2 cellular contexts compared by ENCODE assay signal in genomic region chr1:152743371-152744145, GRCh38.
TF ChIP-seq lines count a peak whose summit lies in the region.

No MANE protein-coding gene starts in this region.

TF ChIP-seq in GM23338, 12 proteins besides CTCF, POLR2A, EP300 and RAD21:
- TF ChIP-seq ZNF114 (CRISPR knock-in tag; IDR thresholded peaks at IDR 0.05) = no peak
- TF ChIP-seq ETS1 (IDR thresholded peaks at IDR 0.05) = no peak
- TF ChIP-seq EZH2phosphoT487 (IDR thresholded peaks at IDR 0.05; ENCODE audit: unreplicated experiment) = no peak
- no peak for TF ChIP-seq NANOG (IDR thresholded peaks at IDR 0.05; ENCODE audit: borderline replicate concordance)

TF ChIP-seq in IMR-90, 13 proteins besides CTCF, POLR2A, EP300 and RAD21:
- no peak for TF ChIP-seq SMC3 (IDR thresholded peaks at IDR 0.05; ENCODE audit: low read depth, low read length)
- no peak for TF ChIP-seq MXI1 (IDR thresholded peaks at IDR 0.05; ENCODE audit: borderline replicate concordance, low read depth, low read length)
- TF ChIP-seq NFE2L2 (IDR thresholded peaks at IDR 0.05; ENCODE audit: low read depth, low read length) = no peak
- no peak for TF ChIP-seq USF2 (IDR thresholded peaks at IDR 0.05; ENCODE audit: low read depth, low read length)
- no peak for TF ChIP-seq BHLHE40 (IDR thresholded peaks at IDR 0.05; ENCODE audit: low read depth, low read length)
- no peak for TF ChIP-seq RCOR1 (IDR thresholded peaks at IDR 0.05; ENCODE audit: insufficient replicate concordance, low read length)
- no peak for TF ChIP-seq CHD1 (IDR thresholded peaks at IDR 0.05; ENCODE audit: low read depth, low read length)
- TF ChIP-seq FOS (IDR thresholded peaks at IDR 0.05; ENCODE audit: low read depth, low read length) = no peak
- TF ChIP-seq ELK1 (IDR thresholded peaks at IDR 0.05; ENCODE audit: borderline replicate concordance, low read depth, low read length) = no peak
TF ChIP-seq in IMR-90: peak in this region for 0.
